ENCODE assay signal across 18 cellular contexts in genomic region chr3:47996440-47996839, GRCh38. TPM values are rescaled to one million over a fixed set of nuclear protein-coding genes. Genes with fewer than 3 reads are reported as not detected.
DNase-seq lines count a peak whose midpoint lies in the region; ATAC-seq and TF ChIP-seq lines count a peak whose summit lies in the region.
"Had no signal": no experiment of that assay in that cellular context is flagged by ENCODE, and none has a peak within 500 bp of the region (broad histone marks: within the 10 kb centered on the region; RNA-seq: fewer than 3 reads in every experiment).

No MANE protein-coding gene starts in this region.

- no TSS peak for BruUV-seq in MCF 10A (replicated peaks; lab: Mats Ljungman, UMichigan)

- DNase-seq in left ventricle myocardium inferior: no peak
- DNase-seq in left ventricle myocardium superior: no peak
- DNase-seq in islet precursor cell: peak; percentile 2
- DNase-seq in NCI-H748 treated with DMSO at 0.1 percent for 48 hours (lab: John Stamatoyannopoulos, UW): no peak
- DNase-seq in WERI-Rb-1: no peak
- no peak for DNase-seq in MCF 10A (ENCODE audit: unreplicated experiment)
- DNase-seq: COR-L47, GM23248, Karpas-422, NCI-H1417 treated with DMSO at 0.1 percent for 48 hours, NCI-H2029, NCI-H2171 treated with DMSO at 0.1 percent for 48 hours, NCI-H82, SHP77 had no signal

- no peaks in the 10 kb centered on the region for H3K9me3 Mint-ChIP-seq in activated T-helper 17 cell treated with anti-CD3 and anti-CD28 coated beads, Interleukin-2, amount 50 U/mL, for 72 hours
- H3K9me3 Mint-ChIP-seq in MCF 10A (ENCODE audit: unreplicated experiment): no peaks in the 10 kb centered on the region

- no peak overlapping the region for H3K4me3 Mint-ChIP-seq in activated T-helper 17 cell treated with anti-CD3 and anti-CD28 coated beads, Interleukin-2, amount 50 U/mL, for 72 hours
- no peak overlapping the region for H3K4me3 Mint-ChIP-seq in MCF 10A (ENCODE audit: unreplicated experiment)

- no peaks in the 10 kb centered on the region for H3K27me3 Mint-ChIP-seq in activated T-helper 17 cell treated with anti-CD3 and anti-CD28 coated beads, Interleukin-2, amount 50 U/mL, for 72 hours
- no peaks in the 10 kb centered on the region for H3K27me3 Mint-ChIP-seq in MCF 10A (ENCODE audit: insufficient read depth, unreplicated experiment)

- peaks cover 69% of the 10 kb centered on the region for H3K4me1 ChIP-seq in left ventricle myocardium inferior
- H3K4me1 ChIP-seq: A549 had no signal

- peaks cover 27% of the 10 kb centered on the region for H3K36me3 ChIP-seq in left ventricle myocardium inferior
- peaks cover 19% of the 10 kb centered on the region for H3K36me3 ChIP-seq in WERI-Rb-1

- H3K27ac ChIP-seq in left ventricle myocardium inferior (replicated peaks): peak overlapping the region; percentile 24
- H3K27ac ChIP-seq in WERI-Rb-1: no peak overlapping the region
- H3K27ac ChIP-seq: A549, C4-2B, GM23248 had no signal

- peak overlapping the region; percentile 68 for H3K27ac Mint-ChIP-seq in activated T-helper 17 cell treated with anti-CD3 and anti-CD28 coated beads, Interleukin-2, amount 50 U/mL, for 72 hours
- no peak overlapping the region for H3K27ac Mint-ChIP-seq in MCF 10A (ENCODE audit: low read depth, unreplicated experiment)

- no peaks in the 10 kb centered on the region for H3K27me3 ChIP-seq in left ventricle myocardium inferior (ENCODE audit: low read depth)
- no peaks in the 10 kb centered on the region for H3K27me3 ChIP-seq in WERI-Rb-1 (ENCODE audit: insufficient read depth, low read depth, severe bottlenecking)

- TF ChIP-seq CTCF in left ventricle myocardium inferior (IDR thresholded peaks at IDR 0.05; ENCODE audit: borderline replicate concordance) (no peak), WERI-Rb-1 (IDR thresholded peaks at IDR 0.05; ENCODE audit: low read depth, low read length) (no peak), MCF 10A (IDR thresholded peaks at IDR 0.05; ENCODE audit: unreplicated experiment) (no peak)

- POLR2A ChIA-PET in MCF 10A (lab: Yijun Ruan, JAX): interaction anchor here (0.5 to 0.7 kb wide), 3 partner anchors 16 to 269 kb away, joined by 3 read pairs; no protein-coding TSS in a partner anchor

- CTCF ChIA-PET in MCF 10A (lab: Yijun Ruan, JAX): interaction anchor here (0.7 to 1.1 kb wide), 4 partner anchors 16 to 551 kb away, joined by 3 to 7 read pairs (median 3); no protein-coding TSS in a partner anchor

- H3K4me1 Mint-ChIP-seq in activated T-helper 17 cell treated with anti-CD3 and anti-CD28 coated beads, Interleukin-2, amount 50 U/mL, for 72 hours: peaks cover 12% of the 10 kb centered on the region
- H3K4me1 Mint-ChIP-seq in MCF 10A (ENCODE audit: insufficient read depth, unreplicated experiment): peaks cover 8% of the 10 kb centered on the region

- H3K9me3 ChIP-seq in left ventricle myocardium inferior (replicated peaks) (no peaks in the 10 kb centered on the region), WERI-Rb-1 (ENCODE audit: severe bottlenecking) (no peaks in the 10 kb centered on the region)
- H3K9me3 ChIP-seq: A549 had no signal

- H3K36me3 Mint-ChIP-seq in activated T-helper 17 cell treated with anti-CD3 and anti-CD28 coated beads, Interleukin-2, amount 50 U/mL, for 72 hours (ENCODE audit: low read depth): peaks cover 62% of the 10 kb centered on the region
- H3K36me3 Mint-ChIP-seq in MCF 10A (ENCODE audit: insufficient read depth, unreplicated experiment): peaks cover 38% of the 10 kb centered on the region

- no peak for ATAC-seq in left ventricle myocardium superior
- peak; percentile 70 for ATAC-seq in activated T-helper 17 cell treated with anti-CD3 and anti-CD28 coated beads, Interleukin-2, amount 50 U/mL, for 72 hours (replicated peaks)
- ATAC-seq: A549, HepG2 had no signal

- intact Hi-C loops in left ventricle myocardium inferior (cut with micrococcal nuclease): loop anchor here (10.0 kb wide), 2 partner anchors 88 to 162 kb away; no protein-coding TSS in a partner anchor
- intact Hi-C loops in left ventricle myocardium superior (cut with micrococcal nuclease): no loop called here
- intact Hi-C loops in MCF 10A (cut with micrococcal nuclease): no loop called here

- H3K4me3 ChIP-seq in left ventricle myocardium inferior: no peak overlapping the region
- no peak overlapping the region for H3K4me3 ChIP-seq in WERI-Rb-1 (ENCODE audit: low read depth, low read length)
- H3K4me3 ChIP-seq: A549, GM23248 had no signal

RNA-seq across cellular contexts. Expression of gene MAP4, which starts 19.8 kb away (rescaled TPM):
- total RNA-seq in left ventricle myocardium inferior: 662 TPM
- total RNA-seq in left ventricle myocardium superior: 680 TPM
- total RNA-seq in activated T-helper 17 cell treated with anti-CD3 and anti-CD28 coated beads, Interleukin-2, amount 50 U/mL, for 72 hours: 100 to 1,000 TPM in 1 of 2 donors, 10 to 100 TPM in 1; 97.5 to 130 TPM
- 217 and 260 TPM in 2 replicates for total RNA-seq in MCF 10A (2022)
